Comparison of ENCODE assay signal across 13 cellular contexts in the genomic region with DNA sequence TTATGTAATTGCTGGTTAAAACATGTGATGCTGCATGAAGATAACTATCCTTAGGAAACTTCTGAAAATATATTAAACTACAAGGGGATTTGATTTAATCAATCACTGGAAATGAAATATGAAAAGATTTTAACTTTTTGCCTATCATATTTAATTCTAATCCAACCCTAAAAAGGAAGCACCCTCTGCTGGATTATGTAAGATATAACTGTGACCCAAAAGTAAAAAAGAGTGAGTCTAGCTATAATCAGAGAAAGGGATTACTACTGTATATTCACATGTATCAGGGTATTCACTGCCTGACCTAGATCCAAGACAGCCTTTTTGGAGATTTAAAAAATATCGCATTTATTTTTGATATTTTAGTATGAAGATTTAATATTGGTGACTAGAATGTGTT.
DNase-seq lines count a peak whose midpoint lies in the region; ATAC-seq and TF ChIP-seq lines count a peak whose summit lies in the region.
"Had no signal": no experiment of that assay in that cellular context is flagged by ENCODE, and none has a peak within 500 bp of the region (broad histone marks: within the 10 kb centered on the region; RNA-seq: fewer than 3 reads in every experiment).

No MANE protein-coding gene starts in this region.

- no peaks in the 10 kb centered on the region for H3K36me3 ChIP-seq in CD8-positive, alpha-beta T cell (ENCODE audit: insufficient read depth, low read length)
- no peaks in the 10 kb centered on the region for H3K36me3 ChIP-seq in SK-N-SH (replicated peaks in 1 of 2; ENCODE audit: control insufficient read depth in 1 of 2, insufficient read depth in 2 of 2, low read length in 1 of 2)
- H3K36me3 ChIP-seq in left lung: no peaks in the 10 kb centered on the region
- H3K36me3 ChIP-seq: prostate gland had no signal

- CTCF ChIA-PET in CD8-positive, alpha-beta T cell (lab: Charles Lee): interaction anchor here (0.6 to 3.3 kb wide), 4 partner anchors 9 to 352 kb away, joined by 3 to 32 read pairs (median 4); no protein-coding TSS in a partner anchor
- CTCF ChIA-PET in SK-N-SH (lab: Yijun Ruan, JAX): interaction anchor here (1.3 kb wide), 1 partner anchor 15 kb away, joined by 3 read pairs; no protein-coding TSS in a partner anchor

- H4K20me1 ChIP-seq in SK-N-SH (ENCODE audit: insufficient read depth): no peaks in the 10 kb centered on the region

- H3K4me1 ChIP-seq in CD8-positive, alpha-beta T cell (ENCODE audit: insufficient read depth, low read length): no peaks in the 10 kb centered on the region
- H3K4me1 ChIP-seq in SK-N-SH (ENCODE audit: control insufficient read depth in 1 of 2, insufficient read depth in 2 of 2, low read depth in 1 of 2, low read length in 1 of 2): no peaks in the 10 kb centered on the region; a peak in 1 of 4 replicates
- no peaks in the 10 kb centered on the region for H3K4me1 ChIP-seq in left lung
- H3K4me1 ChIP-seq: prostate gland had no signal

- H3K9ac ChIP-seq in SK-N-SH: no peak overlapping the region

- no peak overlapping the region for H3K27ac Mint-ChIP-seq in CD8-positive, alpha-beta T cell
- no peak overlapping the region for H3K27ac Mint-ChIP-seq in activated T-helper 17 cell treated with anti-CD3 and anti-CD28 coated beads, Interleukin-2, amount 50 U/mL, for 72 hours
- H3K27ac Mint-ChIP-seq: dendritic cell treated with granulocyte-macrophage colony-stimulating factor and Interleukin-4, amounts not matched to agents 40 ng/mL and 50 ng/mL, for 4 days; GM23338 had no signal

- peaks cover 4% of the 10 kb centered on the region for H3K4me1 Mint-ChIP-seq in CD8-positive, alpha-beta T cell (ENCODE audit: low read depth)
- peaks cover 7% of the 10 kb centered on the region for H3K4me1 Mint-ChIP-seq in activated T-helper 17 cell treated with anti-CD3 and anti-CD28 coated beads, Interleukin-2, amount 50 U/mL, for 72 hours

- no peak for TF ChIP-seq RAD21 in SK-N-SH (IDR thresholded peaks at IDR 0.05; ENCODE audit: low read length)

- peak; percentile 27 for TF ChIP-seq CTCF in CD8-positive, alpha-beta T cell (IDR thresholded peaks at IDR 0.05)
- TF ChIP-seq CTCF in SK-N-SH (IDR thresholded peaks at IDR 0.05) (peak; percentile 40), left lung (IDR thresholded peaks at IDR 0.05) (no peak)

- POLR2A ChIA-PET in CD8-positive, alpha-beta T cell (lab: Charles Lee): interaction anchor here (0.7 kb wide), 1 partner anchor 1190 kb away, joined by 4 read pairs; no protein-coding TSS in a partner anchor
- POLR2A ChIA-PET in SK-N-SH (lab: Yijun Ruan, JAX): no interaction called here

- no peaks in the 10 kb centered on the region for H3K79me2 ChIP-seq in SK-N-SH (ENCODE audit: insufficient read depth)

- ATAC-seq in CD8-positive, alpha-beta T cell: no peak
- ATAC-seq in GM21576 (IDR thresholded peaks at IDR 0.05; ENCODE audit: unreplicated experiment) (peak; percentile 67), left lung (peak; percentile 74), HG03521 (IDR thresholded peaks at IDR 0.05; ENCODE audit: unreplicated experiment) (no peak)
- ATAC-seq in activated T-helper 17 cell treated with anti-CD3 and anti-CD28 coated beads, Interleukin-2, amount 50 U/mL, for 72 hours (replicated peaks): no peak
- ATAC-seq: activated T-cell treated with anti-CD3 and anti-CD28 coated beads, Interleukin-2, amount 50 U/mL, for 4 hours had no signal

- no peaks in the 10 kb centered on the region for H3K9me3 ChIP-seq in CD8-positive, alpha-beta T cell (ENCODE audit: low read length)
- H3K9me3 ChIP-seq in SK-N-SH (no peaks in the 10 kb centered on the region), left lung (no peaks in the 10 kb centered on the region)
- H3K9me3 ChIP-seq: prostate gland had no signal

- H3K9me2 ChIP-seq in SK-N-SH: no peaks in the 10 kb centered on the region

- H3K4me3 Mint-ChIP-seq in CD8-positive, alpha-beta T cell: no peak overlapping the region
- H3K4me3 Mint-ChIP-seq in activated T-helper 17 cell treated with anti-CD3 and anti-CD28 coated beads, Interleukin-2, amount 50 U/mL, for 72 hours: no peak overlapping the region
- H3K4me3 Mint-ChIP-seq: activated T-cell treated with anti-CD3 and anti-CD28 coated beads, Interleukin-2, amount 50 U/mL, for 4 hours; dendritic cell treated with granulocyte-macrophage colony-stimulating factor and Interleukin-4, amounts not matched to agents 40 ng/mL and 50 ng/mL, for 4 days; GM23338 had no signal

- intact Hi-C loops in CD8-positive, alpha-beta T cell (cut with DNase I, micrococcal nuclease): loop anchor here (1.0 to 2.0 kb wide), 2 partner anchors 352 to 353 kb away; no protein-coding TSS in a partner anchor
- intact Hi-C loops in left lung (cut with DNase I): loop anchor here in 1 of 2 donors (10.0 kb wide), 1 partner anchor 353 kb away; no protein-coding TSS in a partner anchor

- no peaks in the 10 kb centered on the region for H3K27me3 ChIP-seq in CD8-positive, alpha-beta T cell (ENCODE audit: insufficient read depth, low read length)
- 0 out of 2 replicates have a peak, but pooled peaks cover 3% of the 10 kb centered on the region for H3K27me3 ChIP-seq in SK-N-SH (ENCODE audit: insufficient read depth)
- no peaks in the 10 kb centered on the region for H3K27me3 ChIP-seq in left lung

- no peak overlapping the region for H3K27ac ChIP-seq in CD8-positive, alpha-beta T cell (ENCODE audit: low read depth, low read length)
- H3K27ac ChIP-seq in SK-N-SH (ENCODE audit: low read depth in 2 of 2, low read length in 1 of 2) (no peak overlapping the region), left lung (peak overlapping the region in 1 of 2 donors; percentile 41)
- H3K27ac ChIP-seq: prostate gland had no signal

- WGBS in SK-N-SH (ENCODE audit: low lambda C conversion rate): 2% methylated on average over 1 of the region's 1 CpG

- DNase-seq in CD8-positive, alpha-beta T cell: no peak
- no peak for DNase-seq in SK-N-SH
- DNase-seq in left lung: no peak
- DNase-seq in stimulated activated CD4-positive, alpha-beta T cell treated with anti-CD3 and anti-CD28 coated beads, Interleukin-2, amount 100 ng/mL, for 48 hours: no peak
- no peak for DNase-seq in RPMI8226
- DNase-seq: activated T-cell treated with anti-CD3 and anti-CD28 coated beads, Interleukin-2, amount 50 U/mL, for 4 hours; NCI-H2029 treated with DMSO at 0.1 percent for 48 hours had no signal

- H3F3A ChIP-seq in SK-N-SH (replicated peaks; ENCODE audit: insufficient read depth): no peaks in the 10 kb centered on the region

- H3K27me3 Mint-ChIP-seq in CD8-positive, alpha-beta T cell (ENCODE audit: low read depth): no peaks in the 10 kb centered on the region
- H3K27me3 Mint-ChIP-seq in activated T-helper 17 cell treated with anti-CD3 and anti-CD28 coated beads, Interleukin-2, amount 50 U/mL, for 72 hours: no peaks in the 10 kb centered on the region
- H3K27me3 Mint-ChIP-seq: dendritic cell treated with granulocyte-macrophage colony-stimulating factor and Interleukin-4, amounts not matched to agents 40 ng/mL and 50 ng/mL, for 4 days had no signal

- H3K36me3 Mint-ChIP-seq in CD8-positive, alpha-beta T cell: no peaks in the 10 kb centered on the region
- no peaks in the 10 kb centered on the region for H3K36me3 Mint-ChIP-seq in activated T-helper 17 cell treated with anti-CD3 and anti-CD28 coated beads, Interleukin-2, amount 50 U/mL, for 72 hours (ENCODE audit: low read depth)

- no peak overlapping the region for H3K4me2 ChIP-seq in SK-N-SH
- H3K4me2 ChIP-seq: GM23338 had no signal

- no peaks in the 10 kb centered on the region for H3K9me3 Mint-ChIP-seq in CD8-positive, alpha-beta T cell
- H3K9me3 Mint-ChIP-seq in activated T-helper 17 cell treated with anti-CD3 and anti-CD28 coated beads, Interleukin-2, amount 50 U/mL, for 72 hours: no peaks in the 10 kb centered on the region
- H3K9me3 Mint-ChIP-seq: activated T-cell treated with anti-CD3 and anti-CD28 coated beads, Interleukin-2, amount 50 U/mL, for 4 hours; dendritic cell treated with granulocyte-macrophage colony-stimulating factor and Interleukin-4, amounts not matched to agents 40 ng/mL and 50 ng/mL, for 4 days; GM23338 had no signal

- H3K4me3 ChIP-seq in CD8-positive, alpha-beta T cell (ENCODE audit: low read depth, low read length): no peak overlapping the region
- H3K4me3 ChIP-seq in SK-N-SH (ENCODE audit: low read depth in 2 of 2, low read length in 1 of 2) (no peak overlapping the region), left lung (no peak overlapping the region)
- H3K4me3 ChIP-seq: GM23338, prostate gland had no signal

- no peak for TF ChIP-seq EP300 in SK-N-SH (IDR thresholded peaks at IDR 0.05; ENCODE audit: borderline replicate concordance in 1 of 2, low read depth in 1 of 2, low read length in 1 of 2)

- H2AFZ ChIP-seq in SK-N-SH (ENCODE audit: low read depth): no peak overlapping the region
- H2AFZ ChIP-seq: GM23338 had no signal

TF ChIP-seq in SK-N-SH, 30 proteins besides CTCF, POLR2A, EP300 and RAD21:
- TF ChIP-seq GABPA (IDR thresholded peaks at IDR 0.05; ENCODE audit: low read depth) (no peak), EZH2phosphoT487 (IDR thresholded peaks at IDR 0.05; ENCODE audit: borderline replicate concordance, low read depth) (no peak), NFIC (IDR thresholded peaks at IDR 0.05; ENCODE audit: borderline replicate concordance) (no peak), RFX5 (IDR thresholded peaks at IDR 0.05; ENCODE audit: low read length) (no peak)
- TF ChIP-seq, protein P1, sequence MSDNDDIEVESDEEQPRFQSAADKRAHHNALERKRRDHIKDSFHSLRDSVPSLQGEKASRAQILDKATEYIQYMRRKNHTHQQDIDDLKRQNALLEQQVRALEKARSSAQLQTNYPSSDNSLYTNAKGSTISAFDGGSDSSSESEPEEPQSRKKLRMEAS (IDR thresholded peaks at IDR 0.05; ENCODE audit: low read depth): no peak
TF ChIP-seq in SK-N-SH: peak in this region for 0.

Comparison
In these comparisons a context has a peak if more than half of its experiments do, and no peak if none do; other contexts are left out.
1. ATAC-seq: peak in GM21576 (single experiment) and left lung (single experiment); none in CD8-positive, alpha-beta T cell (single experiment), HG03521 (single experiment) and activated T-helper 17 cell treated with anti-CD3 and anti-CD28 coated beads, Interleukin-2, amount 50 U/mL, for 72 hours (single experiment).
2. CTCF ChIP-seq: peak in CD8-positive, alpha-beta T cell (single experiment) and SK-N-SH (single experiment); none in left lung (0 of 2).